ENCODE assay signal across 21 cellular contexts in the genomic region with DNA sequence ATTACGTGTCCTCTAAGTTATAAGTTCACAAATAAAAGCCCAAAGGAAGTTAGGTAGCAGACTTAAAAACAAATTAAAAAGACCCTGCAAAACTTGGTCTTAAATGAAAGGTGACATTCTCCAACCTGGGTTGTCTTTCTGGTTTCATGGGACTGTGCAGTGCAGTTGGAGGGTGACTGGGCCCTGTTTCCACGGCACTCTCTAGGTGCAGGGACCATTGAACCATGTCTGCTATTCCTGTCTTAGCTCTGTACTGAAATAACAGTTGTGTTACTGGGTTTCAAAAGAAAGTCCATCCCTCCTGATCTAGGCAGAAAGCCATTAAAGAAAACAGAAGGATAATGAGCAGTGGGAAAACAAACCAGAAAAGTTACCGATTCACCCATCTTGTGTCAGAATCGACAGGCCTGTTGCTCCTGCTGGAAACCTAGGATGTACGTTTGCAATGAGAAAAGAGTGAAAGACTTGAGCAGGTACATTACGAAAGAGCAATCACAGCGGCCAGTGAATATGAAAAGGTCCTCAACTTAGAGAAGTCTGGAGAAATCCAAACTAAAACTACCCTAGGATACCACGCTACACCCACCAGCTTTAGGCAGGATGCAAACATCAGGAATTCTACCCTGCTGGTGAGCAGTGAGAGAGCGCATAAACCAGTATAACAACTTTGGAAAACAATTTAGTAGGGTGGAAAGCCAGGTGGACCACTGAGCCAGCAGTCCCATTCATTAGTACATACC. TPM values are rescaled to one million over a fixed set of nuclear protein-coding genes. Genes with fewer than 3 reads are reported as not detected.
DNase-seq lines count a peak whose midpoint lies in the region; FAIRE-seq and TF ChIP-seq lines count a peak whose summit lies in the region.
"Had no signal": no experiment of that assay in that cellular context is flagged by ENCODE, and none has a peak within 500 bp of the region (broad histone marks: within the 10 kb centered on the region; RNA-seq: fewer than 3 reads in every experiment).

No MANE protein-coding gene starts in this region.

- no peaks in the 10 kb centered on the region for H3K9me3 ChIP-seq in HUES48 (ENCODE audit: control insufficient read depth, insufficient read depth, low read length)

- H3K27ac Mint-ChIP-seq in endothelial cell (ENCODE audit: unreplicated experiment) = no peak overlapping the region
- H3K27ac Mint-ChIP-seq: CD4-positive, alpha-beta T cell had no signal

- H3K9ac ChIP-seq in HUES48 (ENCODE audit: low read depth, low read length) = no peak overlapping the region

- peak; percentile 44 for FAIRE-seq in GM12892 (lab: Jason Lieb, UNC)
- FAIRE-seq: kidney had no signal

- no peaks in the 10 kb centered on the region for H3K36me3 Mint-ChIP-seq in endothelial cell (ENCODE audit: low read depth, unreplicated experiment)

- peaks cover 3% of the 10 kb centered on the region for H3K27me3 Mint-ChIP-seq in endothelial cell (ENCODE audit: unreplicated experiment)

- peak; percentile 16 for TF ChIP-seq CTCF in epithelial cell of proximal tubule (conservative IDR thresholded peaks at IDR 0.05; ENCODE audit: low read depth, low read length)
- no peak for TF ChIP-seq CTCF in endothelial cell (IDR thresholded peaks at IDR 0.05; ENCODE audit: unreplicated experiment)

- H3K27ac ChIP-seq in HUES48 (ENCODE audit: low read depth, low read length) = peak overlapping the region; percentile 38
- H3K27ac ChIP-seq: epithelial cell of prostate, PC-9, VCaP had no signal

- H3K4me3 ChIP-seq in HUES48 (ENCODE audit: low read depth, low read length) (no peak overlapping the region), epithelial cell of proximal tubule (ENCODE audit: low read depth, low read length) (no peak overlapping the region)
- H3K4me3 ChIP-seq: PC-9 had no signal

- H3K9me3 Mint-ChIP-seq in endothelial cell (ENCODE audit: unreplicated experiment) = no peaks in the 10 kb centered on the region
- H3K9me3 Mint-ChIP-seq: CD4-positive, alpha-beta T cell had no signal

- DNase-seq in GM12892 (ENCODE audit: insufficient read length) (no peak), epithelial cell of proximal tubule (ENCODE audit: low read depth) (no peak), renal cortical epithelial cell (ENCODE audit: low read depth) (peak; percentile 64), endothelial cell (ENCODE audit: low spot score) (no peak), NCI-H1048 (lab: John Stamatoyannopoulos, UW) (no peak), activated gamma-delta T cell treated with Interleukin-2 at 50 U/mL for 16 hours (no peak)
- DNase-seq in activated CD8-positive, alpha-beta memory T cell treated with anti-CD3 and anti-CD28 coated beads for 24 hours = no peak
- DNase-seq: activated gamma-delta T cell; CD4-positive, alpha-beta T cell; glutamatergic neuron; kidney; NCI-H1436; NCI-H345; PC-9; stimulated activated CD4-positive, alpha-beta T cell treated with anti-CD3 and anti-CD28 coated beads, Interleukin-15, amount 100 ng/mL, for 24 hours had no signal

- H3K4me3 Mint-ChIP-seq in endothelial cell (ENCODE audit: unreplicated experiment) = no peak overlapping the region
- H3K4me3 Mint-ChIP-seq: CD4-positive, alpha-beta T cell had no signal

- peaks cover 3% of the 10 kb centered on the region for H3K4me1 Mint-ChIP-seq in endothelial cell (ENCODE audit: unreplicated experiment)

- peaks cover 9% of the 10 kb centered on the region for H3K4me1 ChIP-seq in HUES48 (ENCODE audit: control insufficient read depth, insufficient read depth, low read length)

- no peaks in the 10 kb centered on the region for H3K36me3 ChIP-seq in HUES48 (ENCODE audit: control insufficient read depth, insufficient read depth, low read length)

- TF ChIP-seq POLR2A in GM12892 (IDR thresholded peaks at IDR 0.05; ENCODE audit: low read depth, low read length) = no peak

- no peaks in the 10 kb centered on the region for H3K27me3 ChIP-seq in HUES48 (ENCODE audit: control insufficient read depth, insufficient read depth, low read length)

RNA-seq across cellular contexts. Expression of a gene that starts 24.5 kb away (rescaled TPM):
- 7.8 TPM for polyA plus RNA-seq in GM12892 (2012; ENCODE audit: missing spikeins)
- total RNA-seq in epithelial cell of proximal tubule = not detected in 2 replicates
- total RNA-seq in renal cortical epithelial cell = not detected in 2 replicates
- total RNA-seq in endothelial cell (ENCODE audit: unreplicated experiment) = not detected
- total RNA-seq: aorta; CD4-positive, alpha-beta T cell; Daoy; kidney; PC-9; posterior vena cava had no signal

RNA-seq across cellular contexts. Expression of a gene that starts 45.0 kb away (rescaled TPM):
- polyA plus RNA-seq in GM12892 (2012; ENCODE audit: missing spikeins) = 8.3 TPM
- total RNA-seq in epithelial cell of proximal tubule (3.8 and 13.6 TPM in 2 replicates), renal cortical epithelial cell (6.3 and 15.0 TPM in 2 replicates), endothelial cell (ENCODE audit: unreplicated experiment) (2.6 TPM)
